8 cellular contexts compared by ENCODE assay signal in the genomic region with DNA sequence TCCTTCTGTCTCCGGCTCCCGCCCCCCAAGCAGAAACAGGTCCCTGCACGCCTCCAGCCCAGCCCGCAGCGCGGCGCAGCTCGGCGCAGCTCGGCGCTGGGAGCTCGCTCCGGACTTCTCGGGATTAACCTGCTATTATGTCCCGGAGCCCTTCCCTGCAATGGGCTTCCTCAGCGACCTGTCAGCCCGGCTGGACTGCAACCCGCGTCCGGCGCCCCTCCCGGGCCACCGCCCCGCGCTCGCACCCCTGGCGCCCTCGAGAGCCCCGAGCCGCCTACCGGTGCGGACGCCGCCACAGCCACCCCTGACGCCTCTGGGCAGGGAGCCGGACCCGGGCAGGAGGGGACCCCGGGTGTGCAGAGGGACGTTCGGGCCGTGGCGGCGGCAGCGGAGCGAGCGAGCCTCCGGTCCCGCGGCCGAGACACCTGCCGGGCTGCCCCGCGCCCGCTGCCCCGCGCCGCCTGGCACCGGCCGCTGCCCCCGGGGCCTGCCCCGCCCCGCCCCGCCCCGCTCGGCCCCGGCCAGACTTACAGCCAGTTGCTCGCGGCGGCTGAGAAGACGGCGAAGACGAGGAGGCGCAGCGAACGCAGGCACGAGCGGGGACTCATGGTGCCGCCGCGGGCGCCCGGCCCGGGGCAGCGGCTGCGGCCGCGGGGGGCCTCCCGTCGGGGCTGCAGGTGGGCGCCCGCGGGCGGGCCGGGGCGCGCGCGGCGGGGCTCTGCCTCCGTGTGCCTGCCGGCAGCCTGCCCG. TPM values are rescaled to one million over a fixed set of nuclear protein-coding genes. Genes with fewer than 3 reads are reported as not detected.
DNase-seq lines count a peak whose midpoint lies in the region; ATAC-seq, FAIRE-seq and TF ChIP-seq lines count a peak whose summit lies in the region.

No MANE protein-coding gene starts in this region.

- H3K9ac ChIP-seq in stomach smooth muscle (ENCODE audit: low read length in 2 of 2), result no peak overlapping the region

- no peaks in the 10 kb centered on the region for H3K9me3 ChIP-seq in stomach smooth muscle (ENCODE audit: control insufficient read depth in 2 of 2, low read length in 2 of 2)

- H3K4me1 Mint-ChIP-seq in Calu3 (ENCODE audit: low read depth, unreplicated experiment), result no peaks in the 10 kb centered on the region
- H3K4me1 Mint-ChIP-seq in activated T-helper 1 cell treated with anti-CD3 and anti-CD28 coated beads, Interleukin-12 subunit alpha, Interleukin-12 subunit beta, Interleukin-2, Interleukin-4 antibody, amounts not matched to agents 30 ng/mL and 10 ng/mL and 1 ng/mL, durations not matched to agents 14 hours and 24 hours and 36 hours (ENCODE audit: low read depth), result peaks cover 8% of the 10 kb centered on the region

- no peaks in the 10 kb centered on the region for H3K36me3 ChIP-seq in stomach smooth muscle (ENCODE audit: control insufficient read depth in 2 of 2, insufficient read depth in 2 of 2, low read length in 2 of 2)

- no peaks in the 10 kb centered on the region for H3K27me3 Mint-ChIP-seq in Calu3 (ENCODE audit: unreplicated experiment)
- peaks cover 50% of the 10 kb centered on the region for H3K27me3 Mint-ChIP-seq in activated T-helper 1 cell treated with anti-CD3 and anti-CD28 coated beads, Interleukin-12 subunit alpha, Interleukin-12 subunit beta, Interleukin-2, Interleukin-4 antibody, amounts not matched to agents 30 ng/mL and 10 ng/mL and 1 ng/mL, durations not matched to agents 14 hours and 24 hours and 36 hours (ENCODE audit: insufficient read depth)

- H3K36me3 Mint-ChIP-seq in Calu3 (ENCODE audit: insufficient read depth, unreplicated experiment), result peaks cover 24% of the 10 kb centered on the region
- peaks cover 3% of the 10 kb centered on the region for H3K36me3 Mint-ChIP-seq in activated T-helper 1 cell treated with anti-CD3 and anti-CD28 coated beads, Interleukin-12 subunit alpha, Interleukin-12 subunit beta, Interleukin-2, Interleukin-4 antibody, amounts not matched to agents 30 ng/mL and 10 ng/mL and 1 ng/mL, durations not matched to agents 14 hours and 24 hours and 36 hours (ENCODE audit: low read depth)

- ATAC-seq in GM19328 (IDR thresholded peaks at IDR 0.05; ENCODE audit: unreplicated experiment), result no peak

- H3K27me3 ChIP-seq in stomach smooth muscle (ENCODE audit: control insufficient read depth in 1 of 2, insufficient read depth in 2 of 2, low read length in 2 of 2), result peaks cover 0 to 20% of the 10 kb centered on the region in 2 donors

- in situ Hi-C loops in astrocyte of the spinal cord (cut with HindIII; ENCODE audit: low sequenced_read_pairs), result no loop called here

- H3K27ac Mint-ChIP-seq in Calu3 (ENCODE audit: unreplicated experiment), result no peak overlapping the region
- H3K27ac Mint-ChIP-seq in activated T-helper 1 cell treated with anti-CD3 and anti-CD28 coated beads, Interleukin-12 subunit alpha, Interleukin-12 subunit beta, Interleukin-2, Interleukin-4 antibody, amounts not matched to agents 30 ng/mL and 10 ng/mL and 1 ng/mL, durations not matched to agents 14 hours and 24 hours and 36 hours, result no peak overlapping the region

- no peaks in the 10 kb centered on the region for H3K9me3 Mint-ChIP-seq in Calu3 (ENCODE audit: low read depth, unreplicated experiment)
- no peaks in the 10 kb centered on the region for H3K9me3 Mint-ChIP-seq in activated T-helper 1 cell treated with anti-CD3 and anti-CD28 coated beads, Interleukin-12 subunit alpha, Interleukin-12 subunit beta, Interleukin-2, Interleukin-4 antibody, amounts not matched to agents 30 ng/mL and 10 ng/mL and 1 ng/mL, durations not matched to agents 14 hours and 24 hours and 36 hours

- no TSS peak for BruUV-seq in Calu3 (replicated peaks; lab: Mats Ljungman, UMichigan)

- H3K27ac ChIP-seq in stomach smooth muscle (ENCODE audit: low read length), result no peak overlapping the region

- CTCF ChIA-PET in Calu3 (lab: Charles Lee), result interaction anchor here (0.6 to 1.3 kb wide), 2 partner anchors 274 to 279 kb away, joined by 3 to 5 read pairs; no protein-coding TSS in a partner anchor

- peaks cover 14% of the 10 kb centered on the region for H3K4me1 ChIP-seq in stomach smooth muscle (ENCODE audit: control insufficient read depth, insufficient read depth, low read length)

- intact Hi-C loops in Calu3 (cut with micrococcal nuclease; ENCODE audit: unreplicated experiment), result no loop called here
- intact Hi-C loops in activated T-helper 1 cell treated with anti-CD3 and anti-CD28 coated beads, Interleukin-12 subunit alpha, Interleukin-12 subunit beta, Interleukin-2, Interleukin-4 antibody, amounts not matched to agents 30 ng/mL and 10 ng/mL and 1 ng/mL, durations not matched to agents 14 hours and 24 hours and 36 hours (cut with micrococcal nuclease), result no loop called here

- FAIRE-seq in HTR-8/SVneo (lab: Jason Lieb, UNC), result peak; percentile 55

- DNase-seq in Calu3, result peak; percentile 31
- DNase-seq in HTR-8/SVneo (ENCODE audit: insufficient read length, low spot score), result peak; percentile 30
- DNase-seq in astrocyte of the spinal cord (ENCODE audit: low read depth, low spot score), result peak; percentile 21
- peak; percentile 74 for DNase-seq in islet precursor cell
- DNase-seq in activated T-helper 1 cell treated with anti-CD3 and anti-CD28 coated beads, Interleukin-12 subunit alpha, Interleukin-12 subunit beta, Interleukin-2, Interleukin-4 antibody, amounts not matched to agents 30 ng/mL and 10 ng/mL and 1 ng/mL, durations not matched to agents 14 hours and 24 hours and 36 hours (ENCODE audit: low spot score), result no peak
- DNase-seq in NCI-H2107 treated with DMSO at 0.1 percent for 48 hours (lab: John Stamatoyannopoulos, UW; ENCODE audit: unreplicated experiment), result no peak

- H3K4me3 ChIP-seq in astrocyte of the spinal cord (ENCODE audit: low read depth, low read length) (peak overlapping the region; percentile 37), stomach smooth muscle (ENCODE audit: low read length in 2 of 2) (peak overlapping the region; percentile 41 to 71)

- no peak for TF ChIP-seq CTCF in Calu3 (IDR thresholded peaks at IDR 0.05; ENCODE audit: unreplicated experiment)
- TF ChIP-seq CTCF in astrocyte of the spinal cord (IDR thresholded peaks at IDR 0.05; ENCODE audit: low read depth, low read length), result no peak

- peak overlapping the region; percentile 59 for H3K4me3 Mint-ChIP-seq in Calu3 (ENCODE audit: low read depth, unreplicated experiment)
- no peak overlapping the region for H3K4me3 Mint-ChIP-seq in activated T-helper 1 cell treated with anti-CD3 and anti-CD28 coated beads, Interleukin-12 subunit alpha, Interleukin-12 subunit beta, Interleukin-2, Interleukin-4 antibody, amounts not matched to agents 30 ng/mL and 10 ng/mL and 1 ng/mL, durations not matched to agents 14 hours and 24 hours and 36 hours

RNA-seq across cellular contexts. Expression of gene WNT4, which starts 0.4 kb away (rescaled TPM):
- 1.9 and 2.4 TPM in 2 replicates for total RNA-seq in Calu3 (2022)
- total RNA-seq in activated T-helper 1 cell treated with anti-CD3 and anti-CD28 coated beads, Interleukin-12 subunit alpha, Interleukin-12 subunit beta, Interleukin-2, Interleukin-4 antibody, amounts not matched to agents 30 ng/mL and 10 ng/mL and 1 ng/mL, durations not matched to agents 14 hours and 24 hours and 36 hours, result not detected in 2 replicates

Comparison
In these comparisons a context has a peak if more than half of its experiments do, and no peak if none do; other contexts are left out.
1. DNase-seq: peak in Calu3 (single experiment), HTR-8/SVneo (single experiment), astrocyte of the spinal cord (single experiment) and islet precursor cell (single experiment); none in activated T-helper 1 cell treated with anti-CD3 and anti-CD28 coated beads, Interleukin-12 subunit alpha, Interleukin-12 subunit beta, Interleukin-2, Interleukin-4 antibody, amounts not matched to agents 30 ng/mL and 10 ng/mL and 1 ng/mL, durations not matched to agents 14 hours and 24 hours and 36 hours (single experiment) and NCI-H2107 treated with DMSO at 0.1 percent for 48 hours (single experiment).